In the genomic region with DNA sequence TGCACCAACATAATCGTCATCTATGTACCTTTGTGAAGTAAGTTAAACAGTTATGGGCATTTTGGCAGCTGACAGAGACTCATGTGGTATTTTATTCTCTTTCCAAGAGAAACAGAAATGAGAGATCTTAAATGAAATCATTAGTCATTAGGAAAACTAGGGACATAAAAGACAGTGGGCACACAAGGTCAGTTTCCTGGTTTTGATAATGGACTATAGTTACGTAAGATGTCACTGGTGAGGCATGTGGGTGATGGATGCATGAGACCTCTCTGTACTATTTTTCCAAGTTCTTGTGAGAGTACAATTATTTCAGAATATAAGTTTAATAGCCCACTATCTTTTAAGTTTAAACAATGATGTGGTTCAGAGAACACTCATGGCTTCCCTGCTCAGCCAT, we compare ENCODE assay signal across 20 cellular contexts.
A peak's percentile ranks its signal among the peaks of the same experiment; 100 is the strongest.
DNase-seq lines count a peak whose midpoint lies in the region; ATAC-seq and TF ChIP-seq lines count a peak whose summit lies in the region.
"Had no signal": no experiment of that assay in that cellular context is flagged by ENCODE, and none has a peak within 500 bp of the region (broad histone marks: within the 10 kb centered on the region; RNA-seq: fewer than 3 reads in every experiment).

No MANE protein-coding gene starts in this region.

- H3K4me2 ChIP-seq in smooth muscle cell (no peak overlapping the region), hepatocyte (no peak overlapping the region)
- H3K4me2 ChIP-seq: GM23338 had no signal

- no peaks in the 10 kb centered on the region for H3K27me3 ChIP-seq in smooth muscle cell (ENCODE audit: low read depth)
- H3K27me3 ChIP-seq in colonic mucosa, result no peaks in the 10 kb centered on the region
- H3K27me3 ChIP-seq in hepatocyte, result no peaks in the 10 kb centered on the region
- H3K27me3 ChIP-seq: SJSA1 had no signal

- H3K36me3 ChIP-seq in smooth muscle cell (ENCODE audit: low read depth) (peaks cover 31% of the 10 kb centered on the region), colonic mucosa (no peaks in the 10 kb centered on the region), hepatocyte (replicated peaks; ENCODE audit: insufficient read depth, low read depth) (no peaks in the 10 kb centered on the region)

- H3K27ac ChIP-seq in smooth muscle cell (ENCODE audit: low read depth) (peak overlapping the region; percentile 56), colonic mucosa (no peak overlapping the region), hepatocyte (no peak overlapping the region)
- H3K27ac ChIP-seq: SJSA1 had no signal

- no peak overlapping the region for H3K9ac ChIP-seq in smooth muscle cell (ENCODE audit: low read depth)
- H3K9ac ChIP-seq in colonic mucosa (ENCODE audit: low read depth in 2 of 2, low read length in 2 of 2), result no peak overlapping the region

- H3K4me1 ChIP-seq in smooth muscle cell (ENCODE audit: low read depth) (peaks cover 8% of the 10 kb centered on the region), colonic mucosa (no peaks in the 10 kb centered on the region), hepatocyte (ENCODE audit: insufficient read depth) (no peaks in the 10 kb centered on the region)
- H3K4me1 ChIP-seq: SJSA1 had no signal

- TF ChIP-seq CTCF in astrocyte of the spinal cord (IDR thresholded peaks at IDR 0.05; ENCODE audit: low read depth, low read length) (no peak), fibroblast of the aortic adventitia (IDR thresholded peaks at IDR 0.05; ENCODE audit: insufficient read depth, low read length) (no peak), smooth muscle cell (IDR thresholded peaks at IDR 0.05; ENCODE audit: borderline replicate concordance, insufficient read depth, poor library complexity, severe bottlenecking) (no peak), colonic mucosa (IDR thresholded peaks at IDR 0.05) (no peak), hepatocyte (IDR thresholded peaks at IDR 0.05; ENCODE audit: poor library complexity) (no peak)

- H3K9me2 ChIP-seq in hepatocyte (replicated peaks; ENCODE audit: insufficient read depth), result no peaks in the 10 kb centered on the region

- H3K4me3 ChIP-seq in astrocyte of the spinal cord (ENCODE audit: low read depth, low read length) (no peak overlapping the region), fibroblast of the aortic adventitia (ENCODE audit: low read depth, low read length) (no peak overlapping the region), smooth muscle cell (no peak overlapping the region), colonic mucosa (no peak overlapping the region), hepatocyte (no peak overlapping the region)
- H3K4me3 ChIP-seq: GM23338, K562, SJSA1 had no signal

- H3F3A ChIP-seq in smooth muscle cell (ENCODE audit: low read depth), result peaks cover 4% of the 10 kb centered on the region

- WGBS in smooth muscle cell (ENCODE audit: low lambda C conversion rate), result 93% methylated on average over 2 of the region's 2 CpGs
- 93% methylated on average over 2 of the region's 2 CpGs for WGBS in hepatocyte (ENCODE audit: low lambda C conversion rate, missing lambda C conversion rate)

- DNase-seq in LHCN-M2 (ENCODE audit: low read depth), result peak; percentile 61
- DNase-seq in astrocyte of the spinal cord (ENCODE audit: low read depth, low spot score), result peak; percentile 37
- peak; percentile 28 for DNase-seq in fibroblast of the aortic adventitia (ENCODE audit: low read depth)
- DNase-seq in smooth muscle cell (lab: John Stamatoyannopoulos, UW; ENCODE audit: unreplicated experiment), result no peak
- DNase-seq in SK-N-DZ (ENCODE audit: low spot score), result no peak
- DNase-seq in colonic mucosa, result no peak
- DNase-seq in hepatocyte (ENCODE audit: low spot score), result no peak
- DNase-seq: Calu3; CD4-positive, alpha-beta T cell; NCI-H1048; NCI-H1436 treated with DMSO at 0.1 percent for 48 hours; NCI-H2029 treated with DMSO at 0.1 percent for 48 hours; NCI-H2171 treated with DMSO at 0.1 percent for 48 hours; NCI-H748 treated with DMSO at 0.1 percent for 48 hours; OCI-M1; RPMI8226 had no signal

- intact Hi-C loops in colonic mucosa (cut with DNase I), result no loop called here

- H3K9me3 ChIP-seq in smooth muscle cell (replicated peaks; ENCODE audit: low read depth), result no peaks in the 10 kb centered on the region
- no peaks in the 10 kb centered on the region for H3K9me3 ChIP-seq in colonic mucosa
- H3K9me3 ChIP-seq in hepatocyte (ENCODE audit: low read depth), result no peaks in the 10 kb centered on the region
- H3K9me3 ChIP-seq: SJSA1 had no signal

- H3K79me2 ChIP-seq in smooth muscle cell (ENCODE audit: low read depth) (peaks cover 5% of the 10 kb centered on the region), hepatocyte (no peaks in the 10 kb centered on the region)

- in situ Hi-C loops in astrocyte of the spinal cord (cut with HindIII; ENCODE audit: low sequenced_read_pairs), result no loop called here

- H2AFZ ChIP-seq in smooth muscle cell (ENCODE audit: low read depth) (no peak overlapping the region), hepatocyte (no peak overlapping the region)
- H2AFZ ChIP-seq: GM23338 had no signal

- no peak for ATAC-seq in GM21786 (IDR thresholded peaks at IDR 0.05; ENCODE audit: unreplicated experiment)
- ATAC-seq: GM23338, K562 had no signal

- H4K20me1 ChIP-seq in smooth muscle cell (ENCODE audit: low read depth) (peaks cover 11% of the 10 kb centered on the region), hepatocyte (ENCODE audit: insufficient read depth, poor library complexity, severe bottlenecking) (no peaks in the 10 kb centered on the region)

Comparison
In these comparisons a context has a peak if more than half of its experiments do, and no peak if none do; other contexts are left out.
1. DNase-seq: peak in LHCN-M2 (single experiment), astrocyte of the spinal cord (single experiment) and fibroblast of the aortic adventitia (single experiment); none in smooth muscle cell (single experiment), SK-N-DZ (single experiment), colonic mucosa (single experiment) and hepatocyte (single experiment).